30 cellular contexts compared by ENCODE assay signal in genomic region chr1:166796620-166797236, GRCh38.
"Had no signal": no experiment of that assay in that cellular context is flagged by ENCODE, and none has a peak within 500 bp of the region (broad histone marks: within the 10 kb centered on the region; RNA-seq: fewer than 3 reads in every experiment).

No MANE protein-coding gene starts in this region.

- H3K36me3 ChIP-seq: SJSA1 had no signal

- H2AFZ ChIP-seq: PC-9 had no signal

- H3K4me2 ChIP-seq: KMS-11, PC-9, SK-N-SH had no signal

- H3K9ac ChIP-seq: KMS-11, SK-N-SH had no signal

- H3K27ac ChIP-seq: KMS-11, PC-9, RWPE1, SJSA1 had no signal

- ATAC-seq: Panc1 had no signal

- H3K9me3 ChIP-seq: SJSA1, SK-N-SH had no signal

- H3K4me1 ChIP-seq: SJSA1 had no signal

- H3K4me3 ChIP-seq: PC-9, SJSA1 had no signal

- DNase-seq: Karpas-422, MM.1S, MV-4-11, NCI-H1092, NCI-H1105, NCI-H1417 treated with DMSO at 0.1 percent for 48 hours, NCI-H1436 treated with DMSO at 0.1 percent for 48 hours, NCI-H1694 treated with DMSO at 0.1 percent for 48 hours, NCI-H1930, NCI-H2029 treated with DMSO at 0.1 percent for 48 hours, NCI-H2081 treated with DMSO at 0.1 percent for 48 hours, NCI-H2107, NCI-H2171, NCI-H226, NCI-H446 treated with DMSO at 0.1 percent for 48 hours, NCI-H510A, NCI-H524, NCI-H526, NCI-H69, NCI-H748 treated with DMSO at 0.1 percent for 48 hours, NCI-H82, PC-9, Right ventricle myocardium superior, SHP77 treated with DMSO at 0.1 percent for 48 hours, SK-N-SH, SW 1271 had no signal
